Comparison of ENCODE assay signal across 1 cellular context in the genomic region with DNA sequence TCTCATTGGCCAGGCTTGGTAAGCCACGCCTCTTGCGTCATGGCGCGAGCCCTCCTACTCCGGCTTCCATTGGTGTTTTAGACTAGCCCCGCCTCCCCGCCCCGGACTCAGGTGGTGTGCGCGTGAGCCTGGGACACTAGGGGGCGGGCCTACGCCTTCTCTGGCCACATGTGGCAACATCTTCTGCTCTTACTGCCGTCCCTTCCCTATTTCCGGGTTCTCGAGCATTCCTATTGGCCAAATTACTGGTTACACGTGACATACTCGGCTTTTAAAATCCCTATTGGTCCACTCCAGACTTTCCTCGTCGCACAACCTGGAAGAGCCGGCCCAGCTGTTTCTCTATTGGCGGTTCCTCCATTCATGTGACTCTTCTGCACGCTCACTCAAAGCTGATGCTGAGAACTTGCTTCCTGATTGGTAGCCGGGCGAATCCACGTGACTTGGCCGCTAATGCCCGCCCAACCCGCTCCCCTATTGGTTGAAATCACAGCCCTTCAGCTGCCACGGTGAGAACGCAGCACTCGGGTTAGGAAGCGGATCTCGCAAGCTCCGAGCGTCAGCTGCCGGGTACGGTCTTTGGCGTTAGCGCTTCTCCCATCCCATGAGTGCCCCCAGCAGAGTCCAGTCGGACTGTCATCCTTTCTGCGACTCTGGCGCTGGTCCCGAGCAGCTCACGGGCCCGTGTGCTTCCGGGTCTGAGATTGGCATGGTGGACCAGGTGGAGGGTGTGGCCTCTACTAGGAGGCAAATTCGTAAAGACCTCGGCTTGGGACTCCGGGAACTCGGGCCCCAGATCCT.
TF ChIP-seq lines count a peak whose summit lies in the region.

A gene with protein sequence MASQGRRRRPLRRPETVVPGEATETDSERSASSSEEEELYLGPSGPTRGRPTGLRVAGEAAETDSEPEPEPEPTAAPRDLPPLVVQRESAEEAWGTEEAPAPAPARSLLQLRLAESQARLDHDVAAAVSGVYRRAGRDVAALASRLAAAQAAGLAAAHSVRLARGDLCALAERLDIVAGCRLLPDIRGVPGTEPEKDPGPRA (plus strand): TSS at position 523 of the 801 bp plus-strand sequence. CDS start 513 bp downstream, outside the sequence.

TF ChIP-seq in K562, 482 proteins besides CTCF, POLR2A, EP300 and RAD21 (continued from another document and continues in another):
- TF ChIP-seq, protein P1, sequence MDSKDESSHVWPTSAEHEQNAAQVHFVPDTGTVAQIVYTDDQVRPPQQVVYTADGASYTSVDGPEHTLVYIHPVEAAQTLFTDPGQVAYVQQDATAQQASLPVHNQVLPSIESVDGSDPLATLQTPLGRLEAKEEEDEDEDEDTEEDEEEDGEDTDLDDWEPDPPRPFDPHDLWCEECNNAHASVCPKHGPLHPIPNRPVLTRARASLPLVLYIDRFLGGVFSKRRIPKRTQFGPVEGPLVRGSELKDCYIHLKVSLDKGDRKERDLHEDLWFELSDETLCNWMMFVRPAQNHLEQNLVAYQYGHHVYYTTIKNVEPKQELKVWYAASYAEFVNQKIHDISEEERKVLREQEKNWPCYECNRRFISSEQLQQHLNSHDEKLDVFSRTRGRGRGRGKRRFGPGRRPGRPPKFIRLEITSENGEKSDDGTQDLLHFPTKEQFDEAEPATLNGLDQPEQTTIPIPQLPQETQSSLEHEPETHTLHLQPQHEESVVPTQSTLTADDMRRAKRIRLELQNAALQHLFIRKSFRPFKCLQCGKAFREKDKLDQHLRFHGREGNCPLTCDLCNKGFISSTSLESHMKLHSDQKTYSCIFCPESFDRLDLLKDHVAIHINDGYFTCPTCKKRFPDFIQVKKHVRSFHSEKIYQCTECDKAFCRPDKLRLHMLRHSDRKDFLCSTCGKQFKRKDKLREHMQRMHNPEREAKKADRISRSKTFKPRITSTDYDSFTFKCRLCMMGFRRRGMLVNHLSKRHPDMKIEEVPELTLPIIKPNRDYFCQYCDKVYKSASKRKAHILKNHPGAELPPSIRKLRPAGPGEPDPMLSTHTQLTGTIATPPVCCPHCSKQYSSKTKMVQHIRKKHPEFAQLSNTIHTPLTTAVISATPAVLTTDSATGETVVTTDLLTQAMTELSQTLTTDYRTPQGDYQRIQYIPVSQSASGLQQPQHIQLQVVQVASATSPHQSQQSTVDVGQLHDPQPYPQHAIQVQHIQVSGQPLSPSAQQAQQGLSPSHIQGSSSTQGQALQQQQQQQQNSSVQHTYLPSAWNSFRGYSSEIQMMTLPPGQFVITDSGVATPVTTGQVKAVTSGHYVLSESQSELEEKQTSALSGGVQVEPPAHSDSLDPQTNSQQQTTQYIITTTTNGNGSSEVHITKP (IDR thresholded peaks at IDR 0.05; ENCODE audit: partially characterized antibody): peak; percentile 39
- TF ChIP-seq CREM (IDR thresholded peaks at IDR 0.05; ENCODE audit: low read depth): peak; percentile 91
- TF ChIP-seq XRCC3 (IDR thresholded peaks at IDR 0.05): no peak
- peak; percentile 67 for TF ChIP-seq GABPA (tag; conservative IDR thresholded peaks at IDR 0.05; ENCODE audit: low read depth)
- TF ChIP-seq, protein P2, sequence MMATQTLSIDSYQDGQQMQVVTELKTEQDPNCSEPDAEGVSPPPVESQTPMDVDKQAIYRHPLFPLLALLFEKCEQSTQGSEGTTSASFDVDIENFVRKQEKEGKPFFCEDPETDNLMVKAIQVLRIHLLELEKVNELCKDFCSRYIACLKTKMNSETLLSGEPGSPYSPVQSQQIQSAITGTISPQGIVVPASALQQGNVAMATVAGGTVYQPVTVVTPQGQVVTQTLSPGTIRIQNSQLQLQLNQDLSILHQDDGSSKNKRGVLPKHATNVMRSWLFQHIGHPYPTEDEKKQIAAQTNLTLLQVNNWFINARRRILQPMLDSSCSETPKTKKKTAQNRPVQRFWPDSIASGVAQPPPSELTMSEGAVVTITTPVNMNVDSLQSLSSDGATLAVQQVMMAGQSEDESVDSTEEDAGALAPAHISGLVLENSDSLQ (IDR thresholded peaks at IDR 0.05): peak; percentile 98
- 0 out of 2 replicates have a peak, but pooled peaks have one; percentile 50 for TF ChIP-seq SREBF1 (IDR thresholded peaks at IDR 0.05; ENCODE audit: borderline replicate concordance, low read depth, low read length)
- peak; percentile 8 for TF ChIP-seq TAF9B (IDR thresholded peaks at IDR 0.05; ENCODE audit: partially characterized antibody)
- TF ChIP-seq CEBPG (CRISPR knock-in tag; IDR thresholded peaks at IDR 0.05): peak; percentile 95
- TF ChIP-seq CEBPG (tag; conservative IDR thresholded peaks at IDR 0.05 in 1 of 2, IDR thresholded peaks at IDR 0.05 in 1 of 2): peak; percentile 94 to 97
- TF ChIP-seq POLR2B (IDR thresholded peaks at IDR 0.05; ENCODE audit: low read depth, partially characterized antibody): peak; percentile 67
- TF ChIP-seq ATF1 (CRISPR knock-in tag; IDR thresholded peaks at IDR 0.05): peak; percentile 57
- peak; percentile 98 for TF ChIP-seq ATF1 (tag; IDR thresholded peaks at IDR 0.05)
- TF ChIP-seq, protein P3, sequence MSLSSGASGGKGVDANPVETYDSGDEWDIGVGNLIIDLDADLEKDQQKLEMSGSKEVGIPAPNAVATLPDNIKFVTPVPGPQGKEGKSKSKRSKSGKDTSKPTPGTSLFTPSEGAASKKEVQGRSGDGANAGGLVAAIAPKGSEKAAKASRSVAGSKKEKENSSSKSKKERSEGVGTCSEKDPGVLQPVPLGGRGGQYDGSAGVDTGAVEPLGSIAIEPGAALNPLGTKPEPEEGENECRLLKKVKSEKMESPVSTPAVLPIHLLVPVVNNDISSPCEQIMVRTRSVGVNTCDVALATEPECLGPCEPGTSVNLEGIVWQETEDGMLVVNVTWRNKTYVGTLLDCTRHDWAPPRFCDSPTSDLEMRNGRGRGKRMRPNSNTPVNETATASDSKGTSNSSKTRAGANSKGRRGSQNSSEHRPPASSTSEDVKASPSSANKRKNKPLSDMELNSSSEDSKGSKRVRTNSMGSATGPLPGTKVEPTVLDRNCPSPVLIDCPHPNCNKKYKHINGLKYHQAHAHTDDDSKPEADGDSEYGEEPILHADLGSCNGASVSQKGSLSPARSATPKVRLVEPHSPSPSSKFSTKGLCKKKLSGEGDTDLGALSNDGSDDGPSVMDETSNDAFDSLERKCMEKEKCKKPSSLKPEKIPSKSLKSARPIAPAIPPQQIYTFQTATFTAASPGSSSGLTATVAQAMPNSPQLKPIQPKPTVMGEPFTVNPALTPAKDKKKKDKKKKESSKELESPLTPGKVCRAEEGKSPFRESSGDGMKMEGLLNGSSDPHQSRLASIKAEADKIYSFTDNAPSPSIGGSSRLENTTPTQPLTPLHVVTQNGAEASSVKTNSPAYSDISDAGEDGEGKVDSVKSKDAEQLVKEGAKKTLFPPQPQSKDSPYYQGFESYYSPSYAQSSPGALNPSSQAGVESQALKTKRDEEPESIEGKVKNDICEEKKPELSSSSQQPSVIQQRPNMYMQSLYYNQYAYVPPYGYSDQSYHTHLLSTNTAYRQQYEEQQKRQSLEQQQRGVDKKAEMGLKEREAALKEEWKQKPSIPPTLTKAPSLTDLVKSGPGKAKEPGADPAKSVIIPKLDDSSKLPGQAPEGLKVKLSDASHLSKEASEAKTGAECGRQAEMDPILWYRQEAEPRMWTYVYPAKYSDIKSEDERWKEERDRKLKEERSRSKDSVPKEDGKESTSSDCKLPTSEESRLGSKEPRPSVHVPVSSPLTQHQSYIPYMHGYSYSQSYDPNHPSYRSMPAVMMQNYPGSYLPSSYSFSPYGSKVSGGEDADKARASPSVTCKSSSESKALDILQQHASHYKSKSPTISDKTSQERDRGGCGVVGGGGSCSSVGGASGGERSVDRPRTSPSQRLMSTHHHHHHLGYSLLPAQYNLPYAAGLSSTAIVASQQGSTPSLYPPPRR (CRISPR knock-in tag; IDR thresholded peaks at IDR 0.05; ENCODE audit: borderline replicate concordance): no peak; the same call in 1 of the 2 replicates
- no peak for TF ChIP-seq GABPB2 (CRISPR knock-in tag; conservative IDR thresholded peaks at IDR 0.05)
- TF ChIP-seq ZNF778 (CRISPR knock-in tag; IDR thresholded peaks at IDR 0.05): no peak
- TF ChIP-seq, protein P4, sequence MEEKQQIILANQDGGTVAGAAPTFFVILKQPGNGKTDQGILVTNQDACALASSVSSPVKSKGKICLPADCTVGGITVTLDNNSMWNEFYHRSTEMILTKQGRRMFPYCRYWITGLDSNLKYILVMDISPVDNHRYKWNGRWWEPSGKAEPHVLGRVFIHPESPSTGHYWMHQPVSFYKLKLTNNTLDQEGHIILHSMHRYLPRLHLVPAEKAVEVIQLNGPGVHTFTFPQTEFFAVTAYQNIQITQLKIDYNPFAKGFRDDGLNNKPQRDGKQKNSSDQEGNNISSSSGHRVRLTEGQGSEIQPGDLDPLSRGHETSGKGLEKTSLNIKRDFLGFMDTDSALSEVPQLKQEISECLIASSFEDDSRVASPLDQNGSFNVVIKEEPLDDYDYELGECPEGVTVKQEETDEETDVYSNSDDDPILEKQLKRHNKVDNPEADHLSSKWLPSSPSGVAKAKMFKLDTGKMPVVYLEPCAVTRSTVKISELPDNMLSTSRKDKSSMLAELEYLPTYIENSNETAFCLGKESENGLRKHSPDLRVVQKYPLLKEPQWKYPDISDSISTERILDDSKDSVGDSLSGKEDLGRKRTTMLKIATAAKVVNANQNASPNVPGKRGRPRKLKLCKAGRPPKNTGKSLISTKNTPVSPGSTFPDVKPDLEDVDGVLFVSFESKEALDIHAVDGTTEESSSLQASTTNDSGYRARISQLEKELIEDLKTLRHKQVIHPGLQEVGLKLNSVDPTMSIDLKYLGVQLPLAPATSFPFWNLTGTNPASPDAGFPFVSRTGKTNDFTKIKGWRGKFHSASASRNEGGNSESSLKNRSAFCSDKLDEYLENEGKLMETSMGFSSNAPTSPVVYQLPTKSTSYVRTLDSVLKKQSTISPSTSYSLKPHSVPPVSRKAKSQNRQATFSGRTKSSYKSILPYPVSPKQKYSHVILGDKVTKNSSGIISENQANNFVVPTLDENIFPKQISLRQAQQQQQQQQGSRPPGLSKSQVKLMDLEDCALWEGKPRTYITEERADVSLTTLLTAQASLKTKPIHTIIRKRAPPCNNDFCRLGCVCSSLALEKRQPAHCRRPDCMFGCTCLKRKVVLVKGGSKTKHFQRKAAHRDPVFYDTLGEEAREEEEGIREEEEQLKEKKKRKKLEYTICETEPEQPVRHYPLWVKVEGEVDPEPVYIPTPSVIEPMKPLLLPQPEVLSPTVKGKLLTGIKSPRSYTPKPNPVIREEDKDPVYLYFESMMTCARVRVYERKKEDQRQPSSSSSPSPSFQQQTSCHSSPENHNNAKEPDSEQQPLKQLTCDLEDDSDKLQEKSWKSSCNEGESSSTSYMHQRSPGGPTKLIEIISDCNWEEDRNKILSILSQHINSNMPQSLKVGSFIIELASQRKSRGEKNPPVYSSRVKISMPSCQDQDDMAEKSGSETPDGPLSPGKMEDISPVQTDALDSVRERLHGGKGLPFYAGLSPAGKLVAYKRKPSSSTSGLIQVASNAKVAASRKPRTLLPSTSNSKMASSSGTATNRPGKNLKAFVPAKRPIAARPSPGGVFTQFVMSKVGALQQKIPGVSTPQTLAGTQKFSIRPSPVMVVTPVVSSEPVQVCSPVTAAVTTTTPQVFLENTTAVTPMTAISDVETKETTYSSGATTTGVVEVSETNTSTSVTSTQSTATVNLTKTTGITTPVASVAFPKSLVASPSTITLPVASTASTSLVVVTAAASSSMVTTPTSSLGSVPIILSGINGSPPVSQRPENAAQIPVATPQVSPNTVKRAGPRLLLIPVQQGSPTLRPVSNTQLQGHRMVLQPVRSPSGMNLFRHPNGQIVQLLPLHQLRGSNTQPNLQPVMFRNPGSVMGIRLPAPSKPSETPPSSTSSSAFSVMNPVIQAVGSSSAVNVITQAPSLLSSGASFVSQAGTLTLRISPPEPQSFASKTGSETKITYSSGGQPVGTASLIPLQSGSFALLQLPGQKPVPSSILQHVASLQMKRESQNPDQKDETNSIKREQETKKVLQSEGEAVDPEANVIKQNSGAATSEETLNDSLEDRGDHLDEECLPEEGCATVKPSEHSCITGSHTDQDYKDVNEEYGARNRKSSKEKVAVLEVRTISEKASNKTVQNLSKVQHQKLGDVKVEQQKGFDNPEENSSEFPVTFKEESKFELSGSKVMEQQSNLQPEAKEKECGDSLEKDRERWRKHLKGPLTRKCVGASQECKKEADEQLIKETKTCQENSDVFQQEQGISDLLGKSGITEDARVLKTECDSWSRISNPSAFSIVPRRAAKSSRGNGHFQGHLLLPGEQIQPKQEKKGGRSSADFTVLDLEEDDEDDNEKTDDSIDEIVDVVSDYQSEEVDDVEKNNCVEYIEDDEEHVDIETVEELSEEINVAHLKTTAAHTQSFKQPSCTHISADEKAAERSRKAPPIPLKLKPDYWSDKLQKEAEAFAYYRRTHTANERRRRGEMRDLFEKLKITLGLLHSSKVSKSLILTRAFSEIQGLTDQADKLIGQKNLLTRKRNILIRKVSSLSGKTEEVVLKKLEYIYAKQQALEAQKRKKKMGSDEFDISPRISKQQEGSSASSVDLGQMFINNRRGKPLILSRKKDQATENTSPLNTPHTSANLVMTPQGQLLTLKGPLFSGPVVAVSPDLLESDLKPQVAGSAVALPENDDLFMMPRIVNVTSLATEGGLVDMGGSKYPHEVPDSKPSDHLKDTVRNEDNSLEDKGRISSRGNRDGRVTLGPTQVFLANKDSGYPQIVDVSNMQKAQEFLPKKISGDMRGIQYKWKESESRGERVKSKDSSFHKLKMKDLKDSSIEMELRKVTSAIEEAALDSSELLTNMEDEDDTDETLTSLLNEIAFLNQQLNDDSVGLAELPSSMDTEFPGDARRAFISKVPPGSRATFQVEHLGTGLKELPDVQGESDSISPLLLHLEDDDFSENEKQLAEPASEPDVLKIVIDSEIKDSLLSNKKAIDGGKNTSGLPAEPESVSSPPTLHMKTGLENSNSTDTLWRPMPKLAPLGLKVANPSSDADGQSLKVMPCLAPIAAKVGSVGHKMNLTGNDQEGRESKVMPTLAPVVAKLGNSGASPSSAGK (IDR thresholded peaks at IDR 0.05): peak; percentile 67; the same call in 1 of the 2 replicates
- peak; percentile 98 for TF ChIP-seq EP400 (IDR thresholded peaks at IDR 0.05)
- no peak for TF ChIP-seq ARID1B (IDR thresholded peaks at IDR 0.05)
- peak; percentile 98 to 99 for TF ChIP-seq FOXK2 (conservative IDR thresholded peaks at IDR 0.05 in 1 of 2, IDR thresholded peaks at IDR 0.05 in 1 of 2; ENCODE audit: low read depth in 2 of 2)
- no peak for TF ChIP-seq PPARD (CRISPR knock-in tag; IDR thresholded peaks at IDR 0.05)
- TF ChIP-seq ZNF184 (CRISPR knock-in tag; IDR thresholded peaks at IDR 0.05): no peak
- TF ChIP-seq, protein P5, sequence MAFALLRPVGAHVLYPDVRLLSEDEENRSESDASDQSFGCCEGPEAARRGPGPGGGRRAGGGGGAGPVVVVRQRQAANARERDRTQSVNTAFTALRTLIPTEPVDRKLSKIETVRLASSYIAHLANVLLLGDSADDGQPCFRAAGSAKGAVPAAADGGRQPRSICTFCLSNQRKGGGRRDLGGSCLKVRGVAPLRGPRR (CRISPR knock-in tag; IDR thresholded peaks at IDR 0.05): no peak
- TF ChIP-seq, protein P6, sequence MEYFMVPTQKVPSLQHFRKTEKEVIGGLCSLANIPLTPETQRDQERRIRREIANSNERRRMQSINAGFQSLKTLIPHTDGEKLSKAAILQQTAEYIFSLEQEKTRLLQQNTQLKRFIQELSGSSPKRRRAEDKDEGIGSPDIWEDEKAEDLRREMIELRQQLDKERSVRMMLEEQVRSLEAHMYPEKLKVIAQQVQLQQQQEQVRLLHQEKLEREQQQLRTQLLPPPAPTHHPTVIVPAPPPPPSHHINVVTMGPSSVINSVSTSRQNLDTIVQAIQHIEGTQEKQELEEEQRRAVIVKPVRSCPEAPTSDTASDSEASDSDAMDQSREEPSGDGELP (CRISPR knock-in tag; IDR thresholded peaks at IDR 0.05; ENCODE audit: borderline replicate concordance): peak; percentile 95
- 0 out of 2 replicates have a peak, but pooled peaks have one; percentile 6 for TF ChIP-seq SMAD3 (CRISPR knock-in tag; conservative IDR thresholded peaks at IDR 0.05)
- TF ChIP-seq NBN (IDR thresholded peaks at IDR 0.05; ENCODE audit: low read depth): peak; percentile 54
- TF ChIP-seq KLF6 (CRISPR knock-in tag; IDR thresholded peaks at IDR 0.05; ENCODE audit: borderline replicate concordance): peak; percentile 69; the same call in 1 of the 2 replicates
- no peak for TF ChIP-seq CBX3 (IDR thresholded peaks at IDR 0.05; ENCODE audit: borderline replicate concordance in 1 of 2, low read length in 2 of 2)
- no peak for TF ChIP-seq ZNF668 (CRISPR knock-in tag; IDR thresholded peaks at IDR 0.05)
- TF ChIP-seq EGR1 (conservative IDR thresholded peaks at IDR 0.05): peak; percentile 35; the same call in 1 of the 2 replicates
